Comparison of ENCODE assay signal across 21 cellular contexts in the genomic region with DNA sequence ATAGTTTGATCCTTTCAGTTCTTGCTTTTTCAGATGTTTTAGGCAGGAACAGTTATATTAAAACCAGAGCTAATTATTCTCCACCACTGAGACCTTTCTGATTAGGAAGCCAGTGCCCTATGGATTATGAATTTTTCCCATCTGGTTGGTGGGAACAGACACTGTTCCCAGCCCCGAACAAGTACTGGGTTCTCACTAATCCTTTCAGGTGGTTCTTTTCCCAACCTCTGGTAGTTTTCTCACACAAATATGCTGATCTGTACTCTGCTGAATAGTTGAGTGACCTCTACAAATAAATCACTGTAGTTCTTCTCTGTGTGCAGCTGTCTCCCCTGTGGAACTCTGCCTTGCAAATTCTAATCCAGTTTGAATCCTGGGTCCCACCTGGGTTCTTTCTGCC.
DNase-seq lines count a peak whose midpoint lies in the region; ATAC-seq, FAIRE-seq and TF ChIP-seq lines count a peak whose summit lies in the region.
"Had no signal": no experiment of that assay in that cellular context is flagged by ENCODE, and none has a peak within 500 bp of the region (broad histone marks: within the 10 kb centered on the region; RNA-seq: fewer than 3 reads in every experiment).

No MANE protein-coding gene starts in this region.

- H3K4me2 ChIP-seq in endothelial cell of umbilical vein (ENCODE audit: insufficient read depth, low read length): no peak overlapping the region
- H3K4me2 ChIP-seq: A549 had no signal

- intact Hi-C loops in endothelial cell of umbilical vein (cut with micrococcal nuclease): no loop called here

- H3K9me3 ChIP-seq in endothelial cell of umbilical vein (replicated peaks; ENCODE audit: control insufficient read depth, insufficient read depth, low read length): no peaks in the 10 kb centered on the region
- H3K9me3 ChIP-seq: A549, neutrophil, vagina had no signal

- no peak overlapping the region for H2AFZ ChIP-seq in endothelial cell of umbilical vein (ENCODE audit: low read depth, low read length)

- ATAC-seq in activated T-cell treated with anti-CD3 and anti-CD28 coated beads, Interleukin-2, amount 50 U/mL, for 72 hours (replicated peaks in 1 of 2): no peak
- ATAC-seq: A549 had no signal

- CTCF ChIA-PET in endothelial cell of umbilical vein (lab: Charles Lee): interaction anchor here (1.0 to 3.2 kb wide), 3 partner anchors 13 to 103 kb away, joined by 3 to 11 read pairs (median 4); no protein-coding TSS in a partner anchor

- H3K4me3 Mint-ChIP-seq in activated T-cell treated with anti-CD3 and anti-CD28 coated beads, Interleukin-2, amount 50 U/mL, for 72 hours: no peak overlapping the region
- H3K4me3 Mint-ChIP-seq: activated naive CD8-positive, alpha-beta T cell treated with anti-CD3 and anti-CD28 coated beads, Interleukin-2, amount 10 ng/mL, durations not matched to agents 7 days and 5 days had no signal

- H3K9me3 Mint-ChIP-seq in activated T-cell treated with anti-CD3 and anti-CD28 coated beads, Interleukin-2, amount 50 U/mL, for 72 hours: no peaks in the 10 kb centered on the region
- H3K9me3 Mint-ChIP-seq: activated naive CD8-positive, alpha-beta T cell treated with anti-CD3 and anti-CD28 coated beads, Interleukin-2, amount 10 ng/mL, durations not matched to agents 7 days and 5 days had no signal

- FAIRE-seq in endothelial cell of umbilical vein (lab: Jason Lieb, UNC): no peak
- no peak for FAIRE-seq in GM12891 (lab: Jason Lieb, UNC)

- dilution Hi-C loops in endothelial cell of umbilical vein (cut with MboI; ENCODE audit: extremely low pct_ligation_motif_present, low sequenced_read_pairs): no loop called here

- no peaks in the 10 kb centered on the region for H3K27me3 ChIP-seq in endothelial cell of umbilical vein (ENCODE audit: control insufficient read depth in 2 of 2, insufficient read depth in 2 of 2, low read length in 2 of 2)
- no peaks in the 10 kb centered on the region for H3K27me3 ChIP-seq in H7 (ENCODE audit: control insufficient read depth, insufficient read depth, low read length)
- H3K27me3 ChIP-seq: neutrophil, vagina had no signal

- H3K4me1 Mint-ChIP-seq in activated T-cell treated with anti-CD3 and anti-CD28 coated beads, Interleukin-2, amount 50 U/mL, for 72 hours (ENCODE audit: low read depth): peaks cover 69% of the 10 kb centered on the region

- peaks cover 3 to 9% of the 10 kb centered on the region in 2 donors for H3K36me3 Mint-ChIP-seq in activated T-cell treated with anti-CD3 and anti-CD28 coated beads, Interleukin-2, amount 50 U/mL, for 72 hours (ENCODE audit: insufficient read depth in 2 of 2)

- no peaks in the 10 kb centered on the region for H3K27me3 Mint-ChIP-seq in activated T-cell treated with anti-CD3 and anti-CD28 coated beads, Interleukin-2, amount 50 U/mL, for 72 hours (ENCODE audit: low read depth)
- H3K27me3 Mint-ChIP-seq: activated naive CD8-positive, alpha-beta T cell treated with anti-CD3 and anti-CD28 coated beads, Interleukin-2, amount 10 ng/mL, durations not matched to agents 7 days and 5 days had no signal

- TF ChIP-seq CTCF in endothelial cell of umbilical vein (IDR thresholded peaks at IDR 0.05; ENCODE audit: extremely low read depth in 1 of 2, insufficient read depth in 1 of 2, low read depth in 1 of 2, low read length in 2 of 2) (no peak), retinal pigment epithelial cell (conservative IDR thresholded peaks at IDR 0.05; ENCODE audit: low read depth, low read length) (no peak)

- no peak for DNase-seq in activated T-cell treated with anti-CD3 and anti-CD28 coated beads, Interleukin-2, amount 50 U/mL, for 72 hours
- no peak for DNase-seq in activated T-cell treated with anti-CD3 and anti-CD28 coated beads, Interleukin-2, amount 50 U/mL, for 1 hour
- DNase-seq in NAMALWA (ENCODE audit: low spot score): peak; percentile 29
- DNase-seq in endothelial cell of umbilical vein (ENCODE audit: low read depth, low spot score): peak; percentile 23
- DNase-seq in retinal pigment epithelial cell (ENCODE audit: low read depth): peak; percentile 77
- DNase-seq in H7: no peak
- no peak for DNase-seq in GM12891 (ENCODE audit: insufficient read length, low spot score)
- no peak for DNase-seq in NCI-H526 treated with DMSO at 0.1 percent for 48 hours (lab: John Stamatoyannopoulos, UW)
- DNase-seq: activated CD4-positive, alpha-beta T cell treated with anti-CD3 and anti-CD28 coated beads for 48 hours; activated naive CD8-positive, alpha-beta T cell treated with anti-CD3 and anti-CD28 coated beads, Interleukin-2, amount 10 ng/mL, durations not matched to agents 7 days and 5 days; DMS79; foreskin melanocyte; NCI-H2029 treated with DMSO at 0.1 percent for 48 hours; NCI-H446; stimulated activated CD4-positive, alpha-beta T cell treated with anti-CD3 and anti-CD28 coated beads, Interleukin-12 subunit alpha, Interleukin-12 subunit beta, amount 100 ng/mL, for 4 hours had no signal

- peaks cover 20% of the 10 kb centered on the region for H3K4me1 ChIP-seq in endothelial cell of umbilical vein (ENCODE audit: control insufficient read depth, extremely low read depth, insufficient read depth, low read length)

- H3K4me3 ChIP-seq in endothelial cell of umbilical vein (replicated peaks in 1 of 3; ENCODE audit: insufficient read depth in 1 of 3, low read depth in 1 of 3, low read length in 3 of 3): no peak overlapping the region
- no peak overlapping the region for H3K4me3 ChIP-seq in retinal pigment epithelial cell (ENCODE audit: low read length)
- H3K4me3 ChIP-seq in H7 (ENCODE audit: insufficient read depth, low read depth, low read length): no peak overlapping the region
- H3K4me3 ChIP-seq: A549, vagina had no signal

- BruUV-seq in endothelial cell of umbilical vein (replicated peaks; lab: Mats Ljungman, UMichigan): TSS peak; percentile 74

- TF ChIP-seq POLR2A in endothelial cell of umbilical vein (IDR thresholded peaks at IDR 0.05; ENCODE audit: low read depth, low read length) (no peak), GM12891 (IDR thresholded peaks at IDR 0.05; ENCODE audit: low read depth, low read length) (no peak)

- no peak overlapping the region for H3K9ac ChIP-seq in endothelial cell of umbilical vein (replicated peaks; ENCODE audit: extremely low read depth, insufficient read depth, low read length)

- H4K20me1 ChIP-seq in endothelial cell of umbilical vein (replicated peaks; ENCODE audit: control insufficient read depth, extremely low read depth, insufficient read depth, low read length): no peaks in the 10 kb centered on the region

- no peak overlapping the region for H3K27ac ChIP-seq in endothelial cell of umbilical vein (ENCODE audit: insufficient read depth, low read depth, low read length)
- H3K27ac ChIP-seq: A549, C4-2B, epithelial cell of prostate, HL-60, neutrophil, vagina had no signal

- POLR2A ChIA-PET in endothelial cell of umbilical vein (lab: Charles Lee): no interaction called here

- peaks cover 41% of the 10 kb centered on the region for H3K79me2 ChIP-seq in endothelial cell of umbilical vein (ENCODE audit: control insufficient read depth, insufficient read depth, low read length)

- peaks cover 0 to 3% of the 10 kb centered on the region in 2 experiments for H3K36me3 ChIP-seq in endothelial cell of umbilical vein (ENCODE audit: control insufficient read depth in 2 of 2, extremely low read depth in 1 of 2, insufficient read depth in 2 of 2, low read length in 2 of 2)
- H3K36me3 ChIP-seq in H7 (replicated peaks; ENCODE audit: control insufficient read depth, insufficient read depth, low read length): no peaks in the 10 kb centered on the region
- H3K36me3 ChIP-seq: vagina had no signal

- no peaks in the 10 kb centered on the region for H3K9me1 ChIP-seq in endothelial cell of umbilical vein (replicated peaks; ENCODE audit: control insufficient read depth, extremely low read depth, insufficient read depth, low read length)

- H3K27ac Mint-ChIP-seq in activated T-cell treated with anti-CD3 and anti-CD28 coated beads, Interleukin-2, amount 50 U/mL, for 72 hours: peak overlapping the region; percentile 80
- H3K27ac Mint-ChIP-seq: activated naive CD8-positive, alpha-beta T cell treated with anti-CD3 and anti-CD28 coated beads, Interleukin-2, amount 10 ng/mL, durations not matched to agents 7 days and 5 days had no signal

TF ChIP-seq in endothelial cell of umbilical vein, 7 proteins besides CTCF, POLR2A, EP300 and RAD21:
- TF ChIP-seq JUN (IDR thresholded peaks at IDR 0.05; ENCODE audit: borderline replicate concordance, insufficient read depth, insufficient read length, low read depth) (no peak), MYC (IDR thresholded peaks at IDR 0.05; ENCODE audit: low read depth, low read length) (no peak)
- TF ChIP-seq, protein P1, sequence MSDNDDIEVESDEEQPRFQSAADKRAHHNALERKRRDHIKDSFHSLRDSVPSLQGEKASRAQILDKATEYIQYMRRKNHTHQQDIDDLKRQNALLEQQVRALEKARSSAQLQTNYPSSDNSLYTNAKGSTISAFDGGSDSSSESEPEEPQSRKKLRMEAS (IDR thresholded peaks at IDR 0.05; ENCODE audit: insufficient read depth, insufficient read length): no peak

TF ChIP-seq in GM12891, 5 proteins besides CTCF, POLR2A, EP300 and RAD21:
- TF ChIP-seq TAF1 (IDR thresholded peaks at IDR 0.05; ENCODE audit: low read depth, low read length): no peak
- TF ChIP-seq POU2F2 (IDR thresholded peaks at IDR 0.05; ENCODE audit: low read depth, low read length): no peak
- TF ChIP-seq PAX5 (IDR thresholded peaks at IDR 0.05; ENCODE audit: insufficient read depth, low read length, severe bottlenecking): no peak

Comparison
In these comparisons a context has a peak if more than half of its experiments do, and no peak if none do; other contexts are left out.
1. DNase-seq: peak in NAMALWA (single experiment), endothelial cell of umbilical vein (single experiment) and retinal pigment epithelial cell (single experiment); none in activated T-cell treated with anti-CD3 and anti-CD28 coated beads, Interleukin-2, amount 50 U/mL, for 72 hours (0 of 2), activated T-cell treated with anti-CD3 and anti-CD28 coated beads, Interleukin-2, amount 50 U/mL, for 1 hour (single experiment), H7 (single experiment), GM12891 (single experiment) and NCI-H526 treated with DMSO at 0.1 percent for 48 hours (single experiment).